In genomic region chr6:131910219-131910589, GRCh38 we compare ENCODE assay signal across 11 cellular contexts. TPM values are rescaled to one million over a fixed set of nuclear protein-coding genes. Genes with fewer than 3 reads are reported as not detected.
A peak's percentile ranks its signal among the peaks of the same experiment; 100 is the strongest.
DNase-seq lines count a peak whose midpoint lies in the region; ATAC-seq and TF ChIP-seq lines count a peak whose summit lies in the region.
"Had no signal": no experiment of that assay in that cellular context is flagged by ENCODE, and none has a peak within 500 bp of the region (broad histone marks: within the 10 kb centered on the region; RNA-seq: fewer than 3 reads in every experiment).

No MANE protein-coding gene starts in this region.

- ATAC-seq in GM18517 (IDR thresholded peaks at IDR 0.05; ENCODE audit: unreplicated experiment) (peak; percentile 31), GM21576 (IDR thresholded peaks at IDR 0.05; ENCODE audit: unreplicated experiment) (peak; percentile 13), HG03432 (IDR thresholded peaks at IDR 0.05; ENCODE audit: unreplicated experiment) (peak; percentile 17), HG03460 (IDR thresholded peaks at IDR 0.05; ENCODE audit: unreplicated experiment) (no peak), lower lobe of right lung (no peak)

- TF ChIP-seq CTCF in tibial artery (IDR thresholded peaks at IDR 0.05) (no peak), lower lobe of right lung (IDR thresholded peaks at IDR 0.05) (no peak)

- H3K27ac ChIP-seq in tibial artery: no peak overlapping the region
- H3K27ac ChIP-seq in lower lobe of right lung: no peak overlapping the region
- H3K27ac ChIP-seq: psoas muscle had no signal

- H3K27me3 ChIP-seq in iPS-15b (ENCODE audit: control insufficient read depth, insufficient read depth, low read length) (no peaks in the 10 kb centered on the region), tibial artery (no peaks in the 10 kb centered on the region), lower lobe of right lung (ENCODE audit: low read depth) (peaks cover 16% of the 10 kb centered on the region)

- intact Hi-C loops in tibial artery (cut with DNase I; ENCODE audit: low total_unique reads) (no loop called here), lower lobe of right lung (cut with DNase I) (no loop called here)

- H3K36me3 ChIP-seq in iPS-15b (ENCODE audit: control insufficient read depth, insufficient read depth, low read length) (peaks cover 24% of the 10 kb centered on the region), tibial artery (no peaks in the 10 kb centered on the region), lower lobe of right lung (no peaks in the 10 kb centered on the region)

- H3K4me3 ChIP-seq in iPS-15b (ENCODE audit: low read depth, low read length) (peak overlapping the region; percentile 5), tibial artery (no peak overlapping the region), lower lobe of right lung (no peak overlapping the region)
- H3K4me3 ChIP-seq: psoas muscle had no signal

- H3K9ac ChIP-seq in iPS-15b (ENCODE audit: low read depth, low read length): no peak overlapping the region

- no peak for DNase-seq in tibial artery
- DNase-seq in lower lobe of right lung: no peak
- no peak for DNase-seq in islet precursor cell
- DNase-seq: DMS79, NCI-H1436 treated with DMSO at 0.1 percent for 48 hours had no signal

- no peaks in the 10 kb centered on the region for H3K9me3 ChIP-seq in iPS-15b (ENCODE audit: control insufficient read depth, insufficient read depth, low read length)
- no peaks in the 10 kb centered on the region for H3K9me3 ChIP-seq in tibial artery
- no peaks in the 10 kb centered on the region for H3K9me3 ChIP-seq in lower lobe of right lung
- H3K9me3 ChIP-seq: psoas muscle had no signal

- H3K4me1 ChIP-seq in iPS-15b (ENCODE audit: control insufficient read depth, insufficient read depth, low read length) (peaks cover 16% of the 10 kb centered on the region), tibial artery (no peaks in the 10 kb centered on the region), lower lobe of right lung (no peaks in the 10 kb centered on the region)
- H3K4me1 ChIP-seq: psoas muscle had no signal

RNA-seq across cellular contexts. Expression of gene CCN2, which starts 41.0 kb away (rescaled TPM):
- total RNA-seq in lower lobe of right lung: 83.1 TPM

Comparison
In these comparisons a context has a peak if more than half of its experiments do, and no peak if none do; other contexts are left out.
1. ATAC-seq: peak in GM18517 (single experiment), GM21576 (single experiment) and HG03432 (single experiment); none in HG03460 (single experiment) and lower lobe of right lung (0 of 2).